1 cellular context compared by ENCODE assay signal in genomic region chr2:26073830-26074229, GRCh38.
TF ChIP-seq lines count a peak whose summit lies in the region.

No MANE protein-coding gene starts in this region.

TF ChIP-seq in IMR-90, 13 proteins besides CTCF, POLR2A, EP300 and RAD21:
- TF ChIP-seq FOS (IDR thresholded peaks at IDR 0.05; ENCODE audit: low read depth, low read length): no peak
- TF ChIP-seq BHLHE40 (IDR thresholded peaks at IDR 0.05; ENCODE audit: low read depth, low read length): no peak
- no peak for TF ChIP-seq CHD1 (IDR thresholded peaks at IDR 0.05; ENCODE audit: low read depth, low read length)
- TF ChIP-seq MAZ (IDR thresholded peaks at IDR 0.05; ENCODE audit: borderline replicate concordance, low read depth, low read length): no peak
- TF ChIP-seq SMC3 (IDR thresholded peaks at IDR 0.05; ENCODE audit: low read depth, low read length): no peak
- TF ChIP-seq MXI1 (IDR thresholded peaks at IDR 0.05; ENCODE audit: borderline replicate concordance, low read depth, low read length): no peak
- no peak for TF ChIP-seq USF2 (IDR thresholded peaks at IDR 0.05; ENCODE audit: low read depth, low read length)
- TF ChIP-seq RFX5 (IDR thresholded peaks at IDR 0.05; ENCODE audit: low read depth, low read length): no peak
- TF ChIP-seq CEBPB (IDR thresholded peaks at IDR 0.05; ENCODE audit: low read depth, low read length): no peak
- no peak for TF ChIP-seq MAFK (IDR thresholded peaks at IDR 0.05; ENCODE audit: low read depth, low read length)
- no peak for TF ChIP-seq RCOR1 (IDR thresholded peaks at IDR 0.05; ENCODE audit: insufficient replicate concordance, low read length)
- TF ChIP-seq NFE2L2 (IDR thresholded peaks at IDR 0.05; ENCODE audit: low read depth, low read length): no peak
- no peak for TF ChIP-seq ELK1 (IDR thresholded peaks at IDR 0.05; ENCODE audit: borderline replicate concordance, low read depth, low read length)
